10 cellular contexts compared by ENCODE assay signal in genomic region chr19:38047641-38048040, GRCh38.
A peak's percentile ranks its signal among the peaks of the same experiment; 100 is the strongest.
DNase-seq lines count a peak whose midpoint lies in the region; ATAC-seq, FAIRE-seq and TF ChIP-seq lines count a peak whose summit lies in the region.
"Had no signal": no experiment of that assay in that cellular context is flagged by ENCODE, and none has a peak within 500 bp of the region (broad histone marks: within the 10 kb centered on the region; RNA-seq: fewer than 3 reads in every experiment).

No MANE protein-coding gene starts in this region.

- H3K27ac ChIP-seq in HL-60 (replicated peaks) (peak overlapping the region; percentile 83), small intestine (ENCODE audit: low read depth in 1 of 2, low read length in 1 of 2) (peak overlapping the region in 1 of 2 donors; percentile 87)

- H3K4me1 ChIP-seq in small intestine (ENCODE audit: control insufficient read depth in 2 of 2, insufficient read depth in 1 of 2, low read depth in 1 of 2, low read length in 1 of 2), result peaks cover 0 to 7% of the 10 kb centered on the region in 2 donors
- H3K4me1 ChIP-seq: HAP-1 had no signal

- no peaks in the 10 kb centered on the region for H3K9me3 ChIP-seq in small intestine (ENCODE audit: control insufficient read depth, low read depth)
- H3K9me3 ChIP-seq: HAP-1 had no signal

- H3K27me3 Mint-ChIP-seq in activated T-cell treated with anti-CD3 and anti-CD28 coated beads, Interleukin-2, amount 50 U/mL, for 72 hours (ENCODE audit: low read depth), result no peaks in the 10 kb centered on the region
- no peaks in the 10 kb centered on the region for H3K27me3 Mint-ChIP-seq in natural killer cell (ENCODE audit: low read depth in 2 of 2)

- H3K27me3 ChIP-seq in HL-60 (ENCODE audit: insufficient read depth, poor library complexity, severe bottlenecking), result no peaks in the 10 kb centered on the region
- H3K27me3 ChIP-seq in small intestine (ENCODE audit: control insufficient read depth in 2 of 2, insufficient read depth in 2 of 2, low read length in 2 of 2), result no peaks in the 10 kb centered on the region

- H3K4me3 ChIP-seq in HL-60 (replicated peaks; ENCODE audit: insufficient read depth, low read length), result no peak overlapping the region
- no peak overlapping the region for H3K4me3 ChIP-seq in small intestine (ENCODE audit: low read depth in 1 of 2, low read length in 2 of 2)
- H3K4me3 ChIP-seq: HAP-1 had no signal

- no peaks in the 10 kb centered on the region for H3K36me3 Mint-ChIP-seq in activated T-cell treated with anti-CD3 and anti-CD28 coated beads, Interleukin-2, amount 50 U/mL, for 72 hours (ENCODE audit: insufficient read depth in 2 of 2)
- H3K36me3 Mint-ChIP-seq in natural killer cell, result no peaks in the 10 kb centered on the region

- H3K4me1 Mint-ChIP-seq in activated T-cell treated with anti-CD3 and anti-CD28 coated beads, Interleukin-2, amount 50 U/mL, for 72 hours (ENCODE audit: low read depth), result peaks cover 53% of the 10 kb centered on the region
- peaks cover 30 to 49% of the 10 kb centered on the region in 2 donors for H3K4me1 Mint-ChIP-seq in natural killer cell

- intact Hi-C loops in natural killer cell (cut with micrococcal nuclease), result loop anchor here (2.0 kb wide), 1 partner anchor 141 kb away; the partner anchor contains the start of genes SIPA1L3 and WDR87

- TF ChIP-seq CTCF in HL-60 (IDR thresholded peaks at IDR 0.05; ENCODE audit: insufficient read depth, low read length) (no peak), natural killer cell (IDR thresholded peaks at IDR 0.05) (no peak)

- no peaks in the 10 kb centered on the region for H3K9me3 Mint-ChIP-seq in activated T-cell treated with anti-CD3 and anti-CD28 coated beads, Interleukin-2, amount 50 U/mL, for 72 hours
- H3K9me3 Mint-ChIP-seq in natural killer cell, result no peaks in the 10 kb centered on the region

- ATAC-seq in activated T-cell treated with anti-CD3 and anti-CD28 coated beads, Interleukin-2, amount 50 U/mL, for 72 hours (replicated peaks in 1 of 2), result no peak
- no peak for ATAC-seq in natural killer cell
- ATAC-seq in HG02840 (IDR thresholded peaks at IDR 0.05; ENCODE audit: low FRiP score, unreplicated experiment), result no peak
- ATAC-seq in HG02610 (IDR thresholded peaks at IDR 0.05; ENCODE audit: unreplicated experiment), result no peak
- ATAC-seq in GM19351 (IDR thresholded peaks at IDR 0.05; ENCODE audit: unreplicated experiment), result no peak

- peaks cover 3 to 9% of the 10 kb centered on the region in 2 donors for H3K36me3 ChIP-seq in small intestine (ENCODE audit: control insufficient read depth in 2 of 2, insufficient read depth in 2 of 2, low read length in 2 of 2)
- H3K36me3 ChIP-seq: HAP-1 had no signal

- no peak for FAIRE-seq in small intestine (lab: Jason Lieb, UNC)

- DNase-seq in D341Med (ENCODE audit: low spot score), result peak; percentile 50
- peak in 1 of 2 experiments; percentile 10 for DNase-seq in HL-60 (ENCODE audit: low read depth in 1 of 2, low spot score in 1 of 2)
- DNase-seq in activated T-cell treated with anti-CD3 and anti-CD28 coated beads, Interleukin-2, amount 50 U/mL, for 72 hours, result no peak
- DNase-seq in natural killer cell, result no peak
- no peak for DNase-seq in small intestine
- DNase-seq: NCI-H1092 had no signal

- peak overlapping the region; percentile 90 for H3K27ac Mint-ChIP-seq in activated T-cell treated with anti-CD3 and anti-CD28 coated beads, Interleukin-2, amount 50 U/mL, for 72 hours
- peak overlapping the region; percentile 78 to 90 for H3K27ac Mint-ChIP-seq in natural killer cell

- 78 to 85% (median 83%) methylated on average over 12 to 15 of the region's 15 CpGs for WGBS in small intestine, 3 donors

- H3K4me3 Mint-ChIP-seq in activated T-cell treated with anti-CD3 and anti-CD28 coated beads, Interleukin-2, amount 50 U/mL, for 72 hours, result peak overlapping the region; percentile 70 to 82
- H3K4me3 Mint-ChIP-seq in natural killer cell, result no peak overlapping the region
